In genomic region chr2:88028931-88029330, GRCh38 we compare ENCODE assay signal across 26 cellular contexts. TPM values are rescaled to one million over a fixed set of nuclear protein-coding genes. Genes with fewer than 3 reads are reported as not detected.
DNase-seq lines count a peak whose midpoint lies in the region; ATAC-seq, FAIRE-seq and TF ChIP-seq lines count a peak whose summit lies in the region.
"Had no signal": no experiment of that assay in that cellular context is flagged by ENCODE, and none has a peak within 500 bp of the region (broad histone marks: within the 10 kb centered on the region; RNA-seq: fewer than 3 reads in every experiment).

No MANE protein-coding gene starts in this region.

- CTCF ChIA-PET in activated CD4-positive, alpha-beta memory T cell treated with anti-CD3 and anti-CD28 coated beads for 36 hours (lab: Charles Lee), result no interaction called here

- H4K20me1 ChIP-seq in astrocyte (ENCODE audit: insufficient read depth, low read length), result no peaks in the 10 kb centered on the region

- H3K27ac Mint-ChIP-seq in stimulated activated naive CD8-positive, alpha-beta T cell treated with anti-CD3 and anti-CD28 coated beads, Interleukin-15, Interleukin-2, amounts not matched to agents 100 ng/mL and 50 ng/mL, for 24 hours, result peak overlapping the region; percentile 71
- H3K27ac Mint-ChIP-seq in activated T-helper 2 cell treated with anti-CD3 and anti-CD28 coated beads, Interferon-gamma antibody, Interleukin-2, Interleukin-4, amounts not matched to agents 10 μg/mL and 5 μg/mL and 100 μg/mL, durations not matched to agents 14 hours and 24 hours and 36 hours, result peak overlapping the region; percentile 83
- H3K27ac Mint-ChIP-seq in astrocyte (ENCODE audit: unreplicated experiment), result peak overlapping the region; percentile 14
- peak overlapping the region; percentile 96 for H3K27ac Mint-ChIP-seq in stimulated activated naive B cell treated with anti-CD40 and anti-IgM and Interleukin-4, amounts not matched to agents 10 μg/mL and 1 μg/mL and 100 μg/mL, for 72 hours
- H3K27ac Mint-ChIP-seq in activated CD4-positive, alpha-beta memory T cell treated with anti-CD3 and anti-CD28 coated beads for 36 hours, result no peak overlapping the region
- H3K27ac Mint-ChIP-seq: CD4-positive, alpha-beta T cell; GM23338 had no signal

- no peak for DNase-seq in stimulated activated naive CD8-positive, alpha-beta T cell treated with anti-CD3 and anti-CD28 coated beads, Interleukin-15, Interleukin-2, amounts not matched to agents 100 U/mL and 50 U/mL, for 24 hours
- no peak for DNase-seq in activated T-helper 2 cell treated with anti-CD3 and anti-CD28 coated beads, Interferon-gamma antibody, Interleukin-2, Interleukin-4, amounts not matched to agents 10 μg/mL and 5 μg/mL and 100 μg/mL, durations not matched to agents 14 hours and 24 hours and 36 hours (ENCODE audit: low spot score)
- DNase-seq in astrocyte (ENCODE audit: low read depth), result no peak
- DNase-seq in stimulated activated naive B cell treated with anti-CD40 and anti-IgM and Interleukin-4, amounts not matched to agents 10 μg/mL and 1 μg/mL and 100 μg/mL, for 72 hours, result peak; percentile 31
- DNase-seq in activated CD4-positive, alpha-beta memory T cell treated with anti-CD3 and anti-CD28 coated beads for 36 hours, result no peak
- no peak for DNase-seq in activated effector memory CD4-positive, alpha-beta T cell treated with Interleukin-2 at 50 U/mL for 16 hours
- no peak for DNase-seq in COLO829 (ENCODE audit: low spot score)
- DNase-seq: C1 segment of cervical spinal cord; Calu3; CD4-positive, alpha-beta T cell; CD8-positive, alpha-beta memory T cell; COR-L47; DMS53; DMS79 treated with DMSO at 0.1 percent for 48 hours; GF-D8; H9 had no signal

- H3K27me3 ChIP-seq in astrocyte (ENCODE audit: insufficient read depth, low read length), result no peaks in the 10 kb centered on the region

- H3K79me2 ChIP-seq in astrocyte (ENCODE audit: insufficient read depth, low read length), result no peaks in the 10 kb centered on the region

- no peak for ATAC-seq in stimulated activated naive CD8-positive, alpha-beta T cell treated with anti-CD3 and anti-CD28 coated beads, Interleukin-15, Interleukin-2, amounts not matched to agents 100 U/mL and 50 U/mL, for 24 hours
- ATAC-seq in stimulated activated naive B cell treated with anti-CD40 and anti-IgM and Interleukin-4, amounts not matched to agents 10 μg/mL and 1 μg/mL and 100 μg/mL, for 72 hours (replicated peaks), result peak; percentile 82 to 84
- ATAC-seq: GM23338, HCT116 had no signal

- no peaks in the 10 kb centered on the region for H3K27me3 Mint-ChIP-seq in stimulated activated naive CD8-positive, alpha-beta T cell treated with anti-CD3 and anti-CD28 coated beads, Interleukin-15, Interleukin-2, amounts not matched to agents 100 ng/mL and 50 ng/mL, for 24 hours
- no peaks in the 10 kb centered on the region for H3K27me3 Mint-ChIP-seq in activated T-helper 2 cell treated with anti-CD3 and anti-CD28 coated beads, Interferon-gamma antibody, Interleukin-2, Interleukin-4, amounts not matched to agents 10 μg/mL and 5 μg/mL and 100 μg/mL, durations not matched to agents 14 hours and 24 hours and 36 hours (ENCODE audit: low read depth)
- H3K27me3 Mint-ChIP-seq in astrocyte (ENCODE audit: low read depth, unreplicated experiment), result no peaks in the 10 kb centered on the region
- H3K27me3 Mint-ChIP-seq in stimulated activated naive B cell treated with anti-CD40 and anti-IgM and Interleukin-4, amounts not matched to agents 10 μg/mL and 1 μg/mL and 100 μg/mL, for 72 hours, result no peaks in the 10 kb centered on the region
- H3K27me3 Mint-ChIP-seq in activated CD4-positive, alpha-beta memory T cell treated with anti-CD3 and anti-CD28 coated beads for 36 hours, result no peaks in the 10 kb centered on the region
- H3K27me3 Mint-ChIP-seq: CD4-positive, alpha-beta T cell; CD8-positive, alpha-beta memory T cell had no signal

- FAIRE-seq in astrocyte (lab: Jason Lieb, UNC), result no peak
- FAIRE-seq: GM12891, GM18507 had no signal

- no peak overlapping the region for H3K27ac ChIP-seq in astrocyte (ENCODE audit: low read depth, low read length)

- H2AFZ ChIP-seq in astrocyte (ENCODE audit: low read depth, low read length), result no peak overlapping the region
- H2AFZ ChIP-seq: GM23338 had no signal

- intact Hi-C loops in activated T-helper 2 cell treated with anti-CD3 and anti-CD28 coated beads, Interferon-gamma antibody, Interleukin-2, Interleukin-4, amounts not matched to agents 10 μg/mL and 5 μg/mL and 100 μg/mL, durations not matched to agents 14 hours and 24 hours and 36 hours (cut with micrococcal nuclease), result loop anchor here (2.0 kb wide), 1 partner anchor 26 kb away; the partner anchor contains the start of gene KRCC1
- intact Hi-C loops in activated CD4-positive, alpha-beta memory T cell treated with anti-CD3 and anti-CD28 coated beads for 36 hours (cut with micrococcal nuclease), result no loop called here

- no peak overlapping the region for H3K4me3 ChIP-seq in astrocyte (ENCODE audit: insufficient read depth, low read depth, low read length)
- H3K4me3 ChIP-seq: GM23338 had no signal

- POLR2A ChIA-PET in activated CD4-positive, alpha-beta memory T cell treated with anti-CD3 and anti-CD28 coated beads for 36 hours (lab: Charles Lee), result no interaction called here

- TF ChIP-seq CTCF in astrocyte (IDR thresholded peaks at IDR 0.05; ENCODE audit: insufficient read depth, low read depth, low read length), result no peak

- H3K9me3 ChIP-seq in astrocyte (ENCODE audit: insufficient read depth, low read depth, low read length), result no peaks in the 10 kb centered on the region

- H3K9ac ChIP-seq in astrocyte (ENCODE audit: low read length), result no peak overlapping the region

- H3K4me2 ChIP-seq in astrocyte (ENCODE audit: low read length), result no peak overlapping the region
- H3K4me2 ChIP-seq: GM23338 had no signal

- H3K36me3 Mint-ChIP-seq in stimulated activated naive CD8-positive, alpha-beta T cell treated with anti-CD3 and anti-CD28 coated beads, Interleukin-15, Interleukin-2, amounts not matched to agents 100 ng/mL and 50 ng/mL, for 24 hours (ENCODE audit: low read depth), result peaks cover 42% of the 10 kb centered on the region
- peaks cover 63% of the 10 kb centered on the region for H3K36me3 Mint-ChIP-seq in activated T-helper 2 cell treated with anti-CD3 and anti-CD28 coated beads, Interferon-gamma antibody, Interleukin-2, Interleukin-4, amounts not matched to agents 10 μg/mL and 5 μg/mL and 100 μg/mL, durations not matched to agents 14 hours and 24 hours and 36 hours (ENCODE audit: low read depth)
- peaks cover 3% of the 10 kb centered on the region for H3K36me3 Mint-ChIP-seq in astrocyte (ENCODE audit: low read depth, unreplicated experiment)
- peaks cover 22 to 43% of the 10 kb centered on the region in 2 donors for H3K36me3 Mint-ChIP-seq in stimulated activated naive B cell treated with anti-CD40 and anti-IgM and Interleukin-4, amounts not matched to agents 10 μg/mL and 1 μg/mL and 100 μg/mL, for 72 hours
- peaks cover 26% of the 10 kb centered on the region for H3K36me3 Mint-ChIP-seq in activated CD4-positive, alpha-beta memory T cell treated with anti-CD3 and anti-CD28 coated beads for 36 hours

- H3K36me3 ChIP-seq in astrocyte (ENCODE audit: insufficient read depth, low read length), result peaks cover 36% of the 10 kb centered on the region

- H3K4me1 ChIP-seq in astrocyte (ENCODE audit: insufficient read depth, low read length), result no peaks in the 10 kb centered on the region

- no peak overlapping the region for H3K4me3 Mint-ChIP-seq in stimulated activated naive CD8-positive, alpha-beta T cell treated with anti-CD3 and anti-CD28 coated beads, Interleukin-15, Interleukin-2, amounts not matched to agents 100 ng/mL and 50 ng/mL, for 24 hours
- H3K4me3 Mint-ChIP-seq in activated T-helper 2 cell treated with anti-CD3 and anti-CD28 coated beads, Interferon-gamma antibody, Interleukin-2, Interleukin-4, amounts not matched to agents 10 μg/mL and 5 μg/mL and 100 μg/mL, durations not matched to agents 14 hours and 24 hours and 36 hours (ENCODE audit: low read depth), result no peak overlapping the region
- no peak overlapping the region for H3K4me3 Mint-ChIP-seq in astrocyte (ENCODE audit: unreplicated experiment)
- peak overlapping the region; percentile 73 to 84 for H3K4me3 Mint-ChIP-seq in stimulated activated naive B cell treated with anti-CD40 and anti-IgM and Interleukin-4, amounts not matched to agents 10 μg/mL and 1 μg/mL and 100 μg/mL, for 72 hours
- no peak overlapping the region for H3K4me3 Mint-ChIP-seq in activated CD4-positive, alpha-beta memory T cell treated with anti-CD3 and anti-CD28 coated beads for 36 hours
- H3K4me3 Mint-ChIP-seq: CD4-positive, alpha-beta T cell; CD8-positive, alpha-beta memory T cell; GM23338; H9 had no signal

- peaks cover 33% of the 10 kb centered on the region for H3K4me1 Mint-ChIP-seq in stimulated activated naive CD8-positive, alpha-beta T cell treated with anti-CD3 and anti-CD28 coated beads, Interleukin-15, Interleukin-2, amounts not matched to agents 100 ng/mL and 50 ng/mL, for 24 hours (ENCODE audit: low read depth)
- H3K4me1 Mint-ChIP-seq in activated T-helper 2 cell treated with anti-CD3 and anti-CD28 coated beads, Interferon-gamma antibody, Interleukin-2, Interleukin-4, amounts not matched to agents 10 μg/mL and 5 μg/mL and 100 μg/mL, durations not matched to agents 14 hours and 24 hours and 36 hours (ENCODE audit: low read depth), result peaks cover 12% of the 10 kb centered on the region
- no peaks in the 10 kb centered on the region for H3K4me1 Mint-ChIP-seq in astrocyte (ENCODE audit: low read depth, unreplicated experiment)
- H3K4me1 Mint-ChIP-seq in stimulated activated naive B cell treated with anti-CD40 and anti-IgM and Interleukin-4, amounts not matched to agents 10 μg/mL and 1 μg/mL and 100 μg/mL, for 72 hours, result peaks cover 21 to 42% of the 10 kb centered on the region in 2 donors
- peaks cover 2% of the 10 kb centered on the region for H3K4me1 Mint-ChIP-seq in activated CD4-positive, alpha-beta memory T cell treated with anti-CD3 and anti-CD28 coated beads for 36 hours (ENCODE audit: low read depth)

- H3K9me3 Mint-ChIP-seq in stimulated activated naive CD8-positive, alpha-beta T cell treated with anti-CD3 and anti-CD28 coated beads, Interleukin-15, Interleukin-2, amounts not matched to agents 100 ng/mL and 50 ng/mL, for 24 hours, result no peaks in the 10 kb centered on the region
- no peaks in the 10 kb centered on the region for H3K9me3 Mint-ChIP-seq in activated T-helper 2 cell treated with anti-CD3 and anti-CD28 coated beads, Interferon-gamma antibody, Interleukin-2, Interleukin-4, amounts not matched to agents 10 μg/mL and 5 μg/mL and 100 μg/mL, durations not matched to agents 14 hours and 24 hours and 36 hours
- no peaks in the 10 kb centered on the region for H3K9me3 Mint-ChIP-seq in astrocyte (ENCODE audit: unreplicated experiment)
- no peaks in the 10 kb centered on the region for H3K9me3 Mint-ChIP-seq in stimulated activated naive B cell treated with anti-CD40 and anti-IgM and Interleukin-4, amounts not matched to agents 10 μg/mL and 1 μg/mL and 100 μg/mL, for 72 hours
- H3K9me3 Mint-ChIP-seq in activated CD4-positive, alpha-beta memory T cell treated with anti-CD3 and anti-CD28 coated beads for 36 hours, result no peaks in the 10 kb centered on the region
- H3K9me3 Mint-ChIP-seq: CD4-positive, alpha-beta T cell; CD8-positive, alpha-beta memory T cell; GM23338; H9 had no signal

RNA-seq across cellular contexts. Expression of gene RNU2-63P, which starts 12.6 kb away (rescaled TPM):
- 19.7 and 21.6 TPM in 2 replicates for total RNA-seq in activated T-helper 2 cell treated with anti-CD3 and anti-CD28 coated beads, Interferon-gamma antibody, Interleukin-2, Interleukin-4, amounts not matched to agents 10 μg/mL and 5 μg/mL and 100 μg/mL, durations not matched to agents 14 hours and 24 hours and 36 hours
- 4.2 and 6.6 TPM in 2 replicates for total RNA-seq in astrocyte
- 10 to 100 TPM; 14.4 to 25.7 TPM for total RNA-seq in activated CD4-positive, alpha-beta memory T cell treated with anti-CD3 and anti-CD28 coated beads for 36 hours
- total RNA-seq: A172, Calu3, G401, GM23338, H4 had no signal

RNA-seq across cellular contexts. Expression of gene KRCC1, which starts 26.7 kb away (rescaled TPM):
- total RNA-seq in activated T-helper 2 cell treated with anti-CD3 and anti-CD28 coated beads, Interferon-gamma antibody, Interleukin-2, Interleukin-4, amounts not matched to agents 10 μg/mL and 5 μg/mL and 100 μg/mL, durations not matched to agents 14 hours and 24 hours and 36 hours, result 17.5 and 18.7 TPM in 2 replicates
- 17.7 and 18.3 TPM in 2 replicates for total RNA-seq in astrocyte
- total RNA-seq in activated CD4-positive, alpha-beta memory T cell treated with anti-CD3 and anti-CD28 coated beads for 36 hours, result 10 to 100 TPM; 10.6 to 11.0 TPM

RNA-seq across cellular contexts. Expression of gene SMYD1, which starts 38.7 kb away (rescaled TPM):
- total RNA-seq in activated T-helper 2 cell treated with anti-CD3 and anti-CD28 coated beads, Interferon-gamma antibody, Interleukin-2, Interleukin-4, amounts not matched to agents 10 μg/mL and 5 μg/mL and 100 μg/mL, durations not matched to agents 14 hours and 24 hours and 36 hours, result not detected in 2 replicates
- not detected in 2 replicates for total RNA-seq in astrocyte
- not detected for total RNA-seq in activated CD4-positive, alpha-beta memory T cell treated with anti-CD3 and anti-CD28 coated beads for 36 hours
- total RNA-seq: A172; A673; Calu3; CD4-positive, alpha-beta T cell; CD8-positive, alpha-beta memory T cell; Daoy; G401; H4; H9 had no signal

Comparison
In these comparisons a context has a peak if more than half of its experiments do, and no peak if none do; other contexts are left out.
1. H3K4me3 Mint-ChIP-seq: peak in stimulated activated naive B cell treated with anti-CD40 and anti-IgM and Interleukin-4, amounts not matched to agents 10 μg/mL and 1 μg/mL and 100 μg/mL, for 72 hours (2 of 2); none in stimulated activated naive CD8-positive, alpha-beta T cell treated with anti-CD3 and anti-CD28 coated beads, Interleukin-15, Interleukin-2, amounts not matched to agents 100 ng/mL and 50 ng/mL, for 24 hours (single experiment), activated T-helper 2 cell treated with anti-CD3 and anti-CD28 coated beads, Interferon-gamma antibody, Interleukin-2, Interleukin-4, amounts not matched to agents 10 μg/mL and 5 μg/mL and 100 μg/mL, durations not matched to agents 14 hours and 24 hours and 36 hours (single experiment), astrocyte (single experiment) and activated CD4-positive, alpha-beta memory T cell treated with anti-CD3 and anti-CD28 coated beads for 36 hours (single experiment).